8 cellular contexts compared by ENCODE assay signal in genomic region chr11:746289-747175, GRCh38. TPM values are rescaled to one million over a fixed set of nuclear protein-coding genes. Genes with fewer than 3 reads are reported as not detected.
A peak's percentile ranks its signal among the peaks of the same experiment; 100 is the strongest.
DNase-seq lines count a peak whose midpoint lies in the region; ATAC-seq and TF ChIP-seq lines count a peak whose summit lies in the region.

No MANE protein-coding gene starts in this region.

- ATAC-seq in CD8-positive, alpha-beta T cell = peak; percentile 43
- peak; percentile 25 for ATAC-seq in GM19467 (IDR thresholded peaks at IDR 0.05; ENCODE audit: unreplicated experiment)

- H3K4ac ChIP-seq in neuronal stem cell (ENCODE audit: low read length) = no peak overlapping the region

- CTCF ChIA-PET in CD8-positive, alpha-beta T cell (lab: Charles Lee) = interaction anchor here (1.3 to 1.8 kb wide), 4 partner anchors 9 to 102 kb away, joined by 3 to 4 read pairs (median 4); no protein-coding TSS in a partner anchor

- 22% methylated on average over 48 of the region's 48 CpGs for WGBS in HUES64
- no CpG with 5 or more reads among the region's 48 CpGs for WGBS in neuronal stem cell (ENCODE audit: extremely low coverage in 2 of 2, insufficient read length in 2 of 2, insufficient replicate concordance in 1 of 2), 2 donors

- H2BK5ac ChIP-seq in neuronal stem cell (ENCODE audit: low read length) = peak overlapping the region; percentile 95

- no peaks in the 10 kb centered on the region for H3K27me3 ChIP-seq in CD8-positive, alpha-beta T cell (ENCODE audit: insufficient read depth, low read length)
- H3K27me3 ChIP-seq in HUES64 (ENCODE audit: insufficient read depth, low read length) = no peaks in the 10 kb centered on the region
- peaks cover 0 to 2% (median 0%) of the 10 kb centered on the region in 3 experiments for H3K27me3 ChIP-seq in neuronal stem cell (ENCODE audit: control insufficient read depth in 3 of 3, insufficient read depth in 3 of 3, low read depth in 1 of 3, low read length in 3 of 3)

- peaks cover 9% of the 10 kb centered on the region for H3K79me1 ChIP-seq in neuronal stem cell (ENCODE audit: low read depth, low read length)

- peak overlapping the region; percentile 80 for H3K9ac ChIP-seq in HUES64 (ENCODE audit: low read depth, low read length)
- peak overlapping the region; percentile 96 for H3K9ac ChIP-seq in neuronal stem cell (ENCODE audit: low read depth, low read length, poor library complexity)

- no peaks in the 10 kb centered on the region for H3K36me3 ChIP-seq in CD8-positive, alpha-beta T cell (ENCODE audit: insufficient read depth, low read length)
- H3K36me3 ChIP-seq in HUES64 (ENCODE audit: insufficient read depth, low read length) (no peaks in the 10 kb centered on the region), neuronal stem cell (replicated peaks in 1 of 2; ENCODE audit: control insufficient read depth in 2 of 2, insufficient read depth in 2 of 2, low read length in 2 of 2) (no peaks in the 10 kb centered on the region)

- H3K27me3 Mint-ChIP-seq in CD8-positive, alpha-beta T cell (ENCODE audit: low read depth) = no peaks in the 10 kb centered on the region

- peak overlapping the region; percentile 91 for H2AFZ ChIP-seq in neuronal stem cell (ENCODE audit: low read length)

- no peaks in the 10 kb centered on the region for H3K36me3 Mint-ChIP-seq in CD8-positive, alpha-beta T cell

- no peaks in the 10 kb centered on the region for H3K9me3 ChIP-seq in CD8-positive, alpha-beta T cell (ENCODE audit: low read length)
- H3K9me3 ChIP-seq in HUES64 (ENCODE audit: insufficient read depth, low read depth, low read length) (no peaks in the 10 kb centered on the region), neuronal stem cell (replicated peaks in 1 of 2; ENCODE audit: control insufficient read depth in 2 of 2, insufficient read depth in 1 of 2, low read depth in 1 of 2, low read length in 2 of 2) (no peaks in the 10 kb centered on the region)

- peak overlapping the region; percentile 84 for H3K4me3 Mint-ChIP-seq in CD8-positive, alpha-beta T cell

- POLR2A ChIA-PET in CD8-positive, alpha-beta T cell (lab: Charles Lee) = interaction anchor here (1.0 to 2.2 kb wide), 7 partner anchors 17 to 240 kb away, joined by 3 to 9 read pairs (median 3); partner anchors contain the start of gene RNH1

- no peak overlapping the region for H2BK120ac ChIP-seq in neuronal stem cell (ENCODE audit: low read depth, low read length)

- H3K27ac Mint-ChIP-seq in CD8-positive, alpha-beta T cell = peak overlapping the region; percentile 79

- no peak overlapping the region for H4K91ac ChIP-seq in neuronal stem cell (ENCODE audit: low read depth, low read length, poor library complexity)

- H3K4me3 ChIP-seq in CD8-positive, alpha-beta T cell (ENCODE audit: low read depth, low read length) = peak overlapping the region; percentile 83
- H3K4me3 ChIP-seq in HUES64 (ENCODE audit: low read length) (peak overlapping the region; percentile 80), fibroblast of the aortic adventitia (ENCODE audit: low read depth, low read length) (peak overlapping the region; percentile 74), neuronal stem cell (ENCODE audit: low read length in 2 of 2) (peak overlapping the region; percentile 95 to 96)

- H2AK5ac ChIP-seq in neuronal stem cell (ENCODE audit: low read depth, low read length) = no peak overlapping the region

- peak overlapping the region; percentile 37 for H3K27ac ChIP-seq in CD8-positive, alpha-beta T cell (ENCODE audit: low read depth, low read length)
- H3K27ac ChIP-seq in HUES64 (ENCODE audit: low read depth, low read length) (peak overlapping the region; percentile 93), neuronal stem cell (replicated peaks; ENCODE audit: low read length) (peak overlapping the region; percentile 81)

- peak overlapping the region; percentile 99 for H3K23ac ChIP-seq in neuronal stem cell (ENCODE audit: low read depth, low read length, poor library complexity)

- no peak overlapping the region for H4K8ac ChIP-seq in neuronal stem cell (ENCODE audit: low read depth, low read length)

- TF ChIP-seq CTCF in CD8-positive, alpha-beta T cell (IDR thresholded peaks at IDR 0.05) = no peak
- no peak for TF ChIP-seq CTCF in fibroblast of the aortic adventitia (IDR thresholded peaks at IDR 0.05; ENCODE audit: insufficient read depth, low read length)

- peak overlapping the region; percentile 63 for H3K14ac ChIP-seq in neuronal stem cell (ENCODE audit: low read length)

- H3K4me2 ChIP-seq in neuronal stem cell (ENCODE audit: insufficient read depth, low read length, poor library complexity, severe bottlenecking) = peak overlapping the region; percentile 97

- H2BK12ac ChIP-seq in neuronal stem cell (ENCODE audit: low read length) = no peak overlapping the region

- intact Hi-C loops in CD8-positive, alpha-beta T cell (cut with DNase I, micrococcal nuclease) = loop anchor here (5.0 kb wide), 1 partner anchor 51 kb away; the partner anchor contains the start of gene SLC25A22 (in 2 of the 2)

- H3K9me3 Mint-ChIP-seq in CD8-positive, alpha-beta T cell = no peaks in the 10 kb centered on the region

- no peak overlapping the region for H2BK15ac ChIP-seq in neuronal stem cell (ENCODE audit: low read length)

- peak overlapping the region; percentile 99 for H3K18ac ChIP-seq in neuronal stem cell (ENCODE audit: low read length)

- H3K4me1 ChIP-seq in CD8-positive, alpha-beta T cell (ENCODE audit: insufficient read depth, low read length) = peaks cover 17% of the 10 kb centered on the region
- peaks cover 17% of the 10 kb centered on the region; the same call in 1 of the 2 replicates for H3K4me1 ChIP-seq in HUES64 (ENCODE audit: insufficient read depth, low read length)
- H3K4me1 ChIP-seq in neuronal stem cell (ENCODE audit: control insufficient read depth in 2 of 2, insufficient read depth in 1 of 2, low read depth in 1 of 2, low read length in 2 of 2) = peaks cover 10 to 13% of the 10 kb centered on the region in 2 donors

- peak in 3 of 7 experiments; percentile 32 to 59 (median 42) for DNase-seq in CD8-positive, alpha-beta T cell
- peak; percentile 39 to 49 for DNase-seq in activated CD4-positive, alpha-beta T cell treated with anti-CD3 and anti-CD28 coated beads, Interleukin-2, amount 50 U/mL, for 48 hours
- no peak for DNase-seq in fibroblast of the aortic adventitia (ENCODE audit: low read depth)
- peak; percentile 30 for DNase-seq in neuronal stem cell (ENCODE audit: low spot score)
- no peak for DNase-seq in SIG-M5 treated with dmso at 0.1 percent for 504 hours (lab: John Stamatoyannopoulos, UW; ENCODE audit: unreplicated experiment)
- DNase-seq in amniotic stem cell (lab: John Stamatoyannopoulos, UW) = no peak

- peaks cover 20% of the 10 kb centered on the region for H3K4me1 Mint-ChIP-seq in CD8-positive, alpha-beta T cell (ENCODE audit: low read depth)

RNA-seq across cellular contexts. Expression of gene TALDO1, which starts 0.7 kb away (rescaled TPM):
- total RNA-seq in CD8-positive, alpha-beta T cell = 10 to 100 TPM; 30.2 to 31.0 TPM
- polyA plus RNA-seq in HUES64 (2013, experiment 1 of 2) = 182 TPM
- polyA plus RNA-seq in HUES64 (2013, experiment 2 of 2) = 176 TPM
- total RNA-seq in fibroblast of the aortic adventitia (ENCODE audit: low replicate concordance) = 123 and 146 TPM in 2 replicates
- 111 TPM for polyA plus RNA-seq in neuronal stem cell (2013, experiment 1 of 2)
- 112 TPM for polyA plus RNA-seq in neuronal stem cell (2013, experiment 2 of 2)

RNA-seq across cellular contexts. Expression of gene GATD1, which starts 30.8 kb away (rescaled TPM):
- 10 to 100 TPM; 21.2 to 22.6 TPM for total RNA-seq in CD8-positive, alpha-beta T cell
- polyA plus RNA-seq in HUES64 (2013, experiment 1 of 2) = 21.3 TPM
- polyA plus RNA-seq in HUES64 (2013, experiment 2 of 2) = 22.1 TPM
- total RNA-seq in fibroblast of the aortic adventitia (ENCODE audit: low replicate concordance) = 40.6 and 53.4 TPM in 2 replicates
- polyA plus RNA-seq in neuronal stem cell (2013, experiment 1 of 2) = 45.2 TPM
- polyA plus RNA-seq in neuronal stem cell (2013, experiment 2 of 2) = 42.6 TPM

RNA-seq across cellular contexts. Expression of gene EPS8L2, which starts 40.5 kb away (rescaled TPM):
- 10 to 100 TPM in 1 of 2 experiments, 1 to 10 TPM in 1; 9.6 to 12.2 TPM for total RNA-seq in CD8-positive, alpha-beta T cell
- polyA plus RNA-seq in HUES64 (2013, experiment 1 of 2) = 16.7 TPM
- polyA plus RNA-seq in HUES64 (2013, experiment 2 of 2) = 15.1 TPM
- 47.9 and 49.2 TPM in 2 replicates for total RNA-seq in fibroblast of the aortic adventitia (ENCODE audit: low replicate concordance)
- 6.7 TPM for polyA plus RNA-seq in neuronal stem cell (2013, experiment 1 of 2)
- 6.7 TPM for polyA plus RNA-seq in neuronal stem cell (2013, experiment 2 of 2)

RNA-seq across cellular contexts. Expression of gene CEND1, which starts 43.4 kb away (rescaled TPM):
- not detected for total RNA-seq in CD8-positive, alpha-beta T cell
- polyA plus RNA-seq in HUES64 (2013, experiment 1 of 2) = 1.9 TPM
- 0.95 TPM for polyA plus RNA-seq in HUES64 (2013, experiment 2 of 2)
- total RNA-seq in fibroblast of the aortic adventitia (ENCODE audit: low replicate concordance) = 0.65 and 1.2 TPM in 2 replicates
- 2.6 TPM for polyA plus RNA-seq in neuronal stem cell (2013, experiment 1 of 2)
- polyA plus RNA-seq in neuronal stem cell (2013, experiment 2 of 2) = 2.7 TPM

RNA-seq across cellular contexts. Expression of gene TMEM80, which starts 50.9 kb away (rescaled TPM):
- 10 to 100 TPM; 24.8 to 25.2 TPM for total RNA-seq in CD8-positive, alpha-beta T cell
- 13.7 TPM for polyA plus RNA-seq in HUES64 (2013, experiment 1 of 2)
- polyA plus RNA-seq in HUES64 (2013, experiment 2 of 2) = 17.6 TPM
- total RNA-seq in fibroblast of the aortic adventitia (ENCODE audit: low replicate concordance) = 3.6 and 9.4 TPM in 2 replicates
- 20.9 TPM for polyA plus RNA-seq in neuronal stem cell (2013, experiment 1 of 2)
- polyA plus RNA-seq in neuronal stem cell (2013, experiment 2 of 2) = 21.7 TPM

Comparison
In these comparisons a context has a peak if more than half of its experiments do, and no peak if none do; other contexts are left out.
1. DNase-seq: peak in activated CD4-positive, alpha-beta T cell treated with anti-CD3 and anti-CD28 coated beads, Interleukin-2, amount 50 U/mL, for 48 hours (2 of 2) and neuronal stem cell (single experiment); none in fibroblast of the aortic adventitia (single experiment), SIG-M5 treated with dmso at 0.1 percent for 504 hours (single experiment) and amniotic stem cell (single experiment).
2. H3K27ac ChIP-seq: peak in every context shown above with its lines; median percentile 93 in HUES64; 81 in neuronal stem cell; 37 in CD8-positive, alpha-beta T cell.
3. Peak in every context shown above with its lines, with median percentiles within 50 percentile points of each other: H3K4me3 ChIP-seq.